ENCODE assay signal across 8 cellular contexts in genomic region chr12:91877022-91877421, GRCh38.
DNase-seq lines count a peak whose midpoint lies in the region; ATAC-seq and TF ChIP-seq lines count a peak whose summit lies in the region.

No MANE protein-coding gene starts in this region.

- peak overlapping the region; percentile 96 to 100 (median 99) for H3K27ac Mint-ChIP-seq in naive thymus-derived CD8-positive, alpha-beta T cell
- no peak overlapping the region for H3K27ac Mint-ChIP-seq in WTC11

- DNase-seq in T follicular helper cell (ENCODE audit: low read depth) (peak; percentile 84), adrenal gland (peak in 5 of 7 donors; percentile 15 to 75 (median 52)), stomach (peak; percentile 52), WTC11 (ENCODE audit: low spot score) (no peak), amniotic stem cell (lab: John Stamatoyannopoulos, UW) (no peak)
- peak; percentile 56 to 97 (median 89) for DNase-seq in naive thymus-derived CD8-positive, alpha-beta T cell

- intact Hi-C loops in adrenal gland (cut with DNase I) = no loop called here
- intact Hi-C loops in stomach (cut with DNase I; ENCODE audit: low total_unique reads) = no loop called here

- H3K27ac ChIP-seq in adrenal gland = peak overlapping the region in 1 of 5 donors; percentile 30
- H3K27ac ChIP-seq in stomach = peak overlapping the region; percentile 35 to 79 (median 69)

- POLR2A ChIA-PET in naive thymus-derived CD8-positive, alpha-beta T cell (lab: Charles Lee) = interaction anchor here (0.7 to 6.9 kb wide), 33 partner anchors 9 to 694 kb away, joined by 3 to 176 read pairs (median 4); partner anchors contain the start of gene BTG1
- POLR2A ChIA-PET in WTC11 (lab: Charles Lee) = no interaction called here

- H3K4me3 Mint-ChIP-seq in naive thymus-derived CD8-positive, alpha-beta T cell = peak overlapping the region; percentile 72 to 90 (median 84)
- no peak overlapping the region for H3K4me3 Mint-ChIP-seq in WTC11

- CTCF ChIA-PET in WTC11 (lab: Charles Lee) = interaction anchor here (1.2 kb wide), 1 partner anchor 66 kb away, joined by 3 read pairs; no protein-coding TSS in a partner anchor

- TF ChIP-seq EP300 in stomach (IDR thresholded peaks at IDR 0.05) = no peak

- no peaks in the 10 kb centered on the region for H3K27me3 ChIP-seq in adrenal gland
- no peaks in the 10 kb centered on the region for H3K27me3 ChIP-seq in stomach

- WGBS in adrenal gland, 4 donors = 39 to 50% (median 49%) methylated on average over 3 of the region's 3 CpGs
- WGBS in stomach, 5 donors = 5 to 30% (median 21%) methylated on average over 3 of the region's 3 CpGs

- H3K4me1 ChIP-seq in adrenal gland (replicated peaks in 1 of 2) (peaks cover under 1 to 7% of the 10 kb centered on the region in 2 donors), stomach (peaks cover 6 to 25% (median 7%) of the 10 kb centered on the region in 4 donors)

- H3K9me3 Mint-ChIP-seq in naive thymus-derived CD8-positive, alpha-beta T cell = peaks cover 3 to 19% (median 9%) of the 10 kb centered on the region in 9 donors
- no peaks in the 10 kb centered on the region for H3K9me3 Mint-ChIP-seq in WTC11

- no peak for TF ChIP-seq CTCF in adrenal gland (IDR thresholded peaks at IDR 0.05)
- no peak for TF ChIP-seq CTCF in stomach (IDR thresholded peaks at IDR 0.05)
- no peak for TF ChIP-seq CTCF in WTC11 (IDR thresholded peaks at IDR 0.05)

- H3K4me3 ChIP-seq in adrenal gland (no peak overlapping the region), stomach (no peak overlapping the region)

- H3K27me3 Mint-ChIP-seq in naive thymus-derived CD8-positive, alpha-beta T cell = no peaks in the 10 kb centered on the region
- H3K27me3 Mint-ChIP-seq in WTC11 (ENCODE audit: low read depth) = no peaks in the 10 kb centered on the region

- H3K36me3 Mint-ChIP-seq in naive thymus-derived CD8-positive, alpha-beta T cell = peaks cover 0 to 19% (median 15%) of the 10 kb centered on the region in 3 donors
- H3K36me3 Mint-ChIP-seq in WTC11 = peaks cover 2% of the 10 kb centered on the region; the same call in 1 of the 2 replicates

- H3K36me3 ChIP-seq in adrenal gland (replicated peaks in 1 of 2) (no peaks in the 10 kb centered on the region), stomach (no peaks in the 10 kb centered on the region)

- peak; percentile 82 for ATAC-seq in GM19035 (IDR thresholded peaks at IDR 0.05; ENCODE audit: unreplicated experiment)
- peak; percentile 97 for ATAC-seq in HG03175 (IDR thresholded peaks at IDR 0.05; ENCODE audit: unreplicated experiment)
- ATAC-seq in naive thymus-derived CD8-positive, alpha-beta T cell = peak; percentile 92
- no peak for ATAC-seq in WTC11

- H3K9me3 ChIP-seq in adrenal gland (replicated peaks in 1 of 3) (no peaks in the 10 kb centered on the region), stomach (no peaks in the 10 kb centered on the region)

- peaks cover 38 to 76% (median 69%) of the 10 kb centered on the region in 4 donors for H3K4me1 Mint-ChIP-seq in naive thymus-derived CD8-positive, alpha-beta T cell
- no peaks in the 10 kb centered on the region for H3K4me1 Mint-ChIP-seq in WTC11

- TF ChIP-seq POLR2A in adrenal gland (IDR thresholded peaks at IDR 0.05) = no peak
- no peak for TF ChIP-seq POLR2A in stomach (IDR thresholded peaks at IDR 0.05)

TF ChIP-seq in WTC11, 78 proteins besides CTCF, POLR2A, EP300 and RAD21:
- TF ChIP-seq PRRX2 (CRISPR knock-in tag; IDR thresholded peaks at IDR 0.05) = no peak
- no peak for TF ChIP-seq OVOL2 (CRISPR knock-in tag; IDR thresholded peaks at IDR 0.05; ENCODE audit: borderline replicate concordance)
- TF ChIP-seq ZNF219 (CRISPR knock-in tag; IDR thresholded peaks at IDR 0.05; ENCODE audit: borderline replicate concordance) = no peak
- no peak for TF ChIP-seq ZNF396 (CRISPR knock-in tag; IDR thresholded peaks at IDR 0.05; ENCODE audit: borderline replicate concordance)
- no peak for TF ChIP-seq FOXJ3 (CRISPR knock-in tag; IDR thresholded peaks at IDR 0.05; ENCODE audit: borderline replicate concordance)

Comparison
In these comparisons a context has a peak if more than half of its experiments do, and no peak if none do; other contexts are left out.
1. DNase-seq: peak in T follicular helper cell (single experiment), adrenal gland (5 of 7), naive thymus-derived CD8-positive, alpha-beta T cell (10 of 10) and stomach (single experiment); none in WTC11 (single experiment) and amniotic stem cell (single experiment).